ENCODE assay signal across 23 cellular contexts in genomic region chr9:88892729-88893128, GRCh38.
DNase-seq lines count a peak whose midpoint lies in the region; ATAC-seq and TF ChIP-seq lines count a peak whose summit lies in the region.
"Had no signal": no experiment of that assay in that cellular context is flagged by ENCODE, and none has a peak within 500 bp of the region (broad histone marks: within the 10 kb centered on the region; RNA-seq: fewer than 3 reads in every experiment).

No MANE protein-coding gene starts in this region.

- peaks cover 4% of the 10 kb centered on the region for H3K27me3 Mint-ChIP-seq in nephron progenitor cell (ENCODE audit: low read depth, poor library complexity)

- intact Hi-C loops in Right ventricle myocardium inferior (cut with DNase I) (no loop called here), right cardiac atrium (cut with DNase I) (no loop called here), left ventricle myocardium inferior (cut with micrococcal nuclease) (no loop called here)

- H3K36me3 ChIP-seq in right atrium auricular region, result no peaks in the 10 kb centered on the region
- no peaks in the 10 kb centered on the region for H3K36me3 ChIP-seq in left ventricle myocardium inferior
- H3K36me3 ChIP-seq: BE2C; BLaER1 treated with 17β-estradiol and CSF1 and Interleukin-3, amounts not matched to agents 10 nM and 100 nM had no signal

- peak overlapping the region; percentile 58 for H3K27ac Mint-ChIP-seq in nephron progenitor cell
- H3K27ac Mint-ChIP-seq: CD4-positive, alpha-beta T cell; CD8-positive, alpha-beta memory T cell; GM23338; H9 had no signal

- no peaks in the 10 kb centered on the region for H3K9me3 ChIP-seq in right atrium auricular region
- no peaks in the 10 kb centered on the region for H3K9me3 ChIP-seq in right cardiac atrium (ENCODE audit: control insufficient read depth, low read length)
- no peaks in the 10 kb centered on the region for H3K9me3 ChIP-seq in left ventricle myocardium inferior (replicated peaks)
- H3K9me3 ChIP-seq: A549, BE2C had no signal

- peaks cover 52% of the 10 kb centered on the region for H3K4me1 Mint-ChIP-seq in nephron progenitor cell
- H3K4me1 Mint-ChIP-seq: GM23338, H9 had no signal

- H3K27ac ChIP-seq in right atrium auricular region (no peak overlapping the region), right cardiac atrium (ENCODE audit: low read length) (no peak overlapping the region), left ventricle myocardium inferior (replicated peaks) (no peak overlapping the region)
- H3K27ac ChIP-seq: 22Rv1; A549; BLaER1 treated with 17β-estradiol and CSF1 and Interleukin-3, amounts not matched to agents 10 nM and 100 nM had no signal

- DNase-seq in Right ventricle myocardium inferior (ENCODE audit: missing footprints), result no peak
- DNase-seq in right atrium auricular region (ENCODE audit: low spot score), result no peak
- peak in 1 of 3 donors; percentile 54 for DNase-seq in right cardiac atrium
- DNase-seq in left ventricle myocardium inferior, result no peak
- no peak for DNase-seq in nephron progenitor cell
- no peak for DNase-seq in central memory CD4-positive, alpha-beta T cell
- DNase-seq: ACHN; AML-193; BE2C; CD4-positive, alpha-beta T cell; CD8-positive, alpha-beta memory T cell; DMS 273 treated with DMSO at 0.1 percent for 48 hours; DMS79; EL; GDM1; H9 had no signal

- H3K36me3 Mint-ChIP-seq in nephron progenitor cell (ENCODE audit: low read depth), result no peaks in the 10 kb centered on the region
- H3K36me3 Mint-ChIP-seq: CD8-positive, alpha-beta memory T cell had no signal

- H3K27me3 ChIP-seq in right atrium auricular region, result no peaks in the 10 kb centered on the region
- H3K27me3 ChIP-seq in right cardiac atrium (ENCODE audit: control insufficient read depth, insufficient read depth), result no peaks in the 10 kb centered on the region
- no peaks in the 10 kb centered on the region for H3K27me3 ChIP-seq in left ventricle myocardium inferior (ENCODE audit: low read depth)
- H3K27me3 ChIP-seq: BE2C; BLaER1 treated with 17β-estradiol and CSF1 and Interleukin-3, amounts not matched to agents 10 nM and 100 nM had no signal

- TF ChIP-seq CTCF in right atrium auricular region (IDR thresholded peaks at IDR 0.05) (no peak), left ventricle myocardium inferior (IDR thresholded peaks at IDR 0.05; ENCODE audit: borderline replicate concordance) (no peak), nephron progenitor cell (IDR thresholded peaks at IDR 0.05) (no peak)

- ATAC-seq in Right ventricle myocardium inferior (peak; percentile 91), right cardiac atrium (peak; percentile 41 to 64), GM18909 (IDR thresholded peaks at IDR 0.05; ENCODE audit: poor library complexity, unreplicated experiment) (no peak)
- ATAC-seq: A549, GM12878, GM23338, HCT116 had no signal

- no peaks in the 10 kb centered on the region for H3K4me1 ChIP-seq in right atrium auricular region
- no peaks in the 10 kb centered on the region for H3K4me1 ChIP-seq in right cardiac atrium (ENCODE audit: control insufficient read depth, insufficient read depth, low read length)
- H3K4me1 ChIP-seq in left ventricle myocardium inferior, result no peaks in the 10 kb centered on the region
- H3K4me1 ChIP-seq: BE2C had no signal

- no peak overlapping the region for H3K4me3 Mint-ChIP-seq in nephron progenitor cell
- H3K4me3 Mint-ChIP-seq: CD4-positive, alpha-beta T cell; CD8-positive, alpha-beta memory T cell; GM23338; H9 had no signal

- 51% methylated on average over 4 of the region's 4 CpGs for WGBS in right cardiac atrium

- H3K4me3 ChIP-seq in right atrium auricular region (no peak overlapping the region), right cardiac atrium (ENCODE audit: low read length) (no peak overlapping the region), left ventricle myocardium inferior (no peak overlapping the region)
- H3K4me3 ChIP-seq: A549; BLaER1 treated with 17β-estradiol and CSF1 and Interleukin-3, amounts not matched to agents 10 nM and 100 nM; GM12878; GM23338 had no signal

- H3K9me3 Mint-ChIP-seq in nephron progenitor cell, result peaks cover 3% of the 10 kb centered on the region
- H3K9me3 Mint-ChIP-seq: CD4-positive, alpha-beta T cell; GM23338 had no signal
